ENCODE assay signal across 9 cellular contexts in the genomic region with DNA sequence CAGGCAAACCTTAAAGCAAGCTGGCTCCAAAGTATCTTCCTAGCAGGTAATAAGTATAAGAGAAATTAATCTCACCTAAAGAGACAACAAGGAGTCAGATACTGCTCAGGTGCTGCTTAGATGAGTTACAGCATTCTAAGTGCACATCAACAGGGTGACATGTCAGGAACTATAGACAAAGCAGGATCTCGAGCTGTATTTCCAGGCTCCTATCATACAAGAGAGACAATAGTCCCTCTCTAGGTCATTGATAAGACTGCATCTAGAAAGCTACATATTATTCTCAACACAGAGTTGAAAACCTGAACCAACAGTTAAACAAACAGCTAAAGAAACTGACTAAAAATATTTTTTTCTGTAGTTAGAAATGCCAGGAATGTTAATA. TPM values are rescaled to one million over a fixed set of nuclear protein-coding genes. Genes with fewer than 3 reads are reported as not detected.
DNase-seq lines count a peak whose midpoint lies in the region; TF ChIP-seq lines count a peak whose summit lies in the region.
"Had no signal": no experiment of that assay in that cellular context is flagged by ENCODE, and none has a peak within 500 bp of the region (broad histone marks: within the 10 kb centered on the region; RNA-seq: fewer than 3 reads in every experiment).

No MANE protein-coding gene starts in this region.

- H3K9me3 ChIP-seq in Peyer's patch (no peaks in the 10 kb centered on the region), stomach (no peaks in the 10 kb centered on the region), esophagus squamous epithelium (no peaks in the 10 kb centered on the region)

- WGBS in stomach, 5 donors = 6 to 17% (median 17%) methylated on average over 1 of the region's 1 CpG
- WGBS in esophagus squamous epithelium, 2 donors = 17 to 27% methylated on average over 1 of the region's 1 CpG

- TF ChIP-seq CTCF in Peyer's patch (IDR thresholded peaks at IDR 0.05) (peak in 4 of 6 experiments; percentile 11 to 66 (median 60)), foreskin fibroblast (IDR thresholded peaks at IDR 0.05; ENCODE audit: low read depth, low read length) (peak; percentile 16), stomach (IDR thresholded peaks at IDR 0.05) (peak in 2 of 7 experiments; percentile 22 to 25), esophagus squamous epithelium (IDR thresholded peaks at IDR 0.05) (peak in 2 of 6 experiments; percentile 31 to 47)

- intact Hi-C loops in stomach (cut with DNase I; ENCODE audit: low total_unique reads) = no loop called here
- intact Hi-C loops in esophagus squamous epithelium (cut with DNase I) = no loop called here

- no peak for TF ChIP-seq POLR2A in Peyer's patch (IDR thresholded peaks at IDR 0.05)
- TF ChIP-seq POLR2A in stomach (IDR thresholded peaks at IDR 0.05) = no peak
- no peak for TF ChIP-seq POLR2A in esophagus squamous epithelium (IDR thresholded peaks at IDR 0.05)

- no peaks in the 10 kb centered on the region for H3K27me3 ChIP-seq in Peyer's patch
- H3K27me3 ChIP-seq in stomach = peaks cover 0 to 28% (median 9%) of the 10 kb centered on the region in 3 donors
- peaks cover 0 to 42% (median 0%) of the 10 kb centered on the region in 4 donors for H3K27me3 ChIP-seq in esophagus squamous epithelium

- peak; percentile 14 for DNase-seq in NCI-H1092 treated with DMSO at 0.1 percent for 48 hours (lab: John Stamatoyannopoulos, UW)
- DNase-seq in NCI-H1092 (lab: John Stamatoyannopoulos, UW) = no peak
- DNase-seq in Peyer's patch = no peak
- peak in 1 of 2 donors; percentile 55 for DNase-seq in foreskin fibroblast
- no peak for DNase-seq in stomach
- no peak for DNase-seq in stimulated activated CD4-positive, alpha-beta T cell treated with anti-CD3 and anti-CD28 coated beads, Interleukin-2, amount 100 ng/mL, for 24 hours
- no peak for DNase-seq in esophagus squamous epithelium (lab: John Stamatoyannopoulos, UW)
- DNase-seq in activated CD8-positive, alpha-beta memory T cell treated with anti-CD3 and anti-CD28 coated beads for 24 hours = no peak

- H3K4me1 ChIP-seq in Peyer's patch = peaks cover 0 to 27% (median under 1%) of the 10 kb centered on the region in 4 donors
- H3K4me1 ChIP-seq in stomach = peaks cover 17 to 81% (median 51%) of the 10 kb centered on the region in 4 donors
- H3K4me1 ChIP-seq in esophagus squamous epithelium = peaks cover 4 to 73% (median 12%) of the 10 kb centered on the region in 3 donors

- no peaks in the 10 kb centered on the region for H3K36me3 ChIP-seq in Peyer's patch
- H3K36me3 ChIP-seq in stomach = no peaks in the 10 kb centered on the region
- no peaks in the 10 kb centered on the region for H3K36me3 ChIP-seq in esophagus squamous epithelium

- no peak for TF ChIP-seq EP300 in stomach (IDR thresholded peaks at IDR 0.05)

- H3K27ac ChIP-seq in Peyer's patch (peak overlapping the region in 2 of 4 donors; percentile 4 to 8), stomach (peak overlapping the region in 4 of 5 donors; percentile 22 to 97 (median 66)), esophagus squamous epithelium (peak overlapping the region in 2 of 4 donors; percentile 27 to 46)
- H3K27ac ChIP-seq: SK-N-MC had no signal

- H3K4me3 ChIP-seq in Peyer's patch (peak overlapping the region in 1 of 4 donors; percentile 10), foreskin fibroblast (ENCODE audit: low read depth in 1 of 2, low read length in 2 of 2) (no peak overlapping the region), stomach (peak overlapping the region in 2 of 4 donors; percentile 68 to 81), esophagus squamous epithelium (peak overlapping the region in 1 of 4 donors; percentile 3)
- H3K4me3 ChIP-seq: SK-N-MC had no signal

RNA-seq across cellular contexts. Expression of gene PTPRK, which starts 3.9 kb away (rescaled TPM):
- total RNA-seq in Peyer's patch = 100 to 1,000 TPM; 109 to 192 (median 153) TPM
- total RNA-seq in stomach = 100 to 1,000 TPM in 4 of 5 donors, 10 to 100 TPM in 1; 73.2 to 644 (median 172) TPM
- polyA plus RNA-seq in stomach = 10 to 100 TPM in 2 of 3 donors, 1 to 10 TPM in 1; 7.0 to 12.1 (median 10.2) TPM
- 10 to 100 TPM; 10.3 to 36.0 (median 20.5) TPM for total RNA-seq in esophagus squamous epithelium
